Comparison of ENCODE assay signal across 33 cellular contexts in the genomic region with DNA sequence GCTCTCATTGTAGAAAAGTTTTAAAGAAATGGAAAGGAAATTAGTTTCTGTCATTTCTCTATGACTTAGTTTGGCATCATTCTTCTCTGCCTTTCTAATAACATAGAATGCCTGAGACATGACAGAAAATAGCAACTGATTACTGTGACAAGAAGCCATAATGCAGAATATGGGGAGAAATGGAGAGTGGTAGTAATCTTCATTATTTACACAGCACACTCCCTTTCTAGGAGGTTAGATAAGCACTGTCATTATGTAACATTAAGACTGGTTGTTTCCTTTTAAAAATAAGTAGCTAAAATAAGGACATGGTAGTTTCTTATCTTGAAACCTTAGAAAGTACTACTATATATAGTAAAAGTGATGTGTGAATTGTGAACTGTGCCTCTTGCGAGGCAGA.
"Had no signal": no experiment of that assay in that cellular context is flagged by ENCODE, and none has a peak within 500 bp of the region (broad histone marks: within the 10 kb centered on the region; RNA-seq: fewer than 3 reads in every experiment).

No MANE protein-coding gene starts in this region.

- H3K4me3 ChIP-seq: MG63 had no signal

- DNase-seq: Karpas-422, Kasumi-1, MG63, MM.1S, MV-4-11, NCI-H1048, NCI-H1092, NCI-H1092 treated with DMSO at 0.1 percent for 48 hours, NCI-H1105, NCI-H1105 treated with DMSO at 0.1 percent for 48 hours, NCI-H1417 treated with DMSO at 0.1 percent for 48 hours, NCI-H1436, NCI-H1436 treated with DMSO at 0.1 percent for 48 hours, NCI-H146, NCI-H1694, NCI-H1694 treated with DMSO at 0.1 percent for 48 hours, NCI-H187, NCI-H187 treated with DMSO at 0.1 percent for 48 hours, NCI-H1930, NCI-H2029, NCI-H2029 treated with DMSO at 0.1 percent for 48 hours, NCI-H2081, NCI-H2081 treated with DMSO at 0.1 percent for 48 hours, NCI-H2107, NCI-H2171, NCI-H2171 treated with DMSO at 0.1 percent for 48 hours, NCI-H2227 treated with DMSO at 0.1 percent for 48 hours, NCI-H226, NCI-H345, NCI-H446, NCI-H446 treated with DMSO at 0.1 percent for 48 hours, NCI-H510A had no signal

- H3K4me2 ChIP-seq: KMS-11 had no signal

- H3K9me3 ChIP-seq: MG63 had no signal

- H3K27ac ChIP-seq: KMS-11 had no signal

- H3K9ac ChIP-seq: KMS-11 had no signal

- H3K27me3 ChIP-seq: MG63 had no signal

- H3K36me3 ChIP-seq: MG63 had no signal
